12 cellular contexts compared by ENCODE assay signal in the genomic region with DNA sequence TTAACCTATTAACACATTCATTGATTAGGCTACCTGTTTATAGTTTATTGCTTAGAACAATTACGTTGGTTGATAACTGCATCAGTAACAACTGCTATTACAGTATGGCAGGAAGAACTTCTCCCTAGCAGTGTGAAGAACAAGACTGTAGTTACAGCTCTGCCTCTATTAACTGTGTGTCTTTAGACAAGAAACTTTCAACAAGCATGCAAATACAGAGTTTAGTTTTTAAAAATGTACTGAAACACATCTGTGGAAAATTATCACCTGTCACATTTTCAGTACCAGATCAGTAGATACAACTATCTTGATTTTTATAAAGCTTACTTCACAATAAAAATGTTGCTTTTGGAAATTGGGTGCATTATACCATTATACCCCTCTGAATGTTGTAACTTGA. TPM values are rescaled to one million over a fixed set of nuclear protein-coding genes. Genes with fewer than 3 reads are reported as not detected.
DNase-seq lines count a peak whose midpoint lies in the region; ATAC-seq, FAIRE-seq and TF ChIP-seq lines count a peak whose summit lies in the region.
"Had no signal": no experiment of that assay in that cellular context is flagged by ENCODE, and none has a peak within 500 bp of the region (broad histone marks: within the 10 kb centered on the region; RNA-seq: fewer than 3 reads in every experiment).

No MANE protein-coding gene starts in this region.

- H3F3A ChIP-seq in neural progenitor cell (ENCODE audit: low read depth), result peaks cover 14% of the 10 kb centered on the region

- ATAC-seq in GM19035 (IDR thresholded peaks at IDR 0.05; ENCODE audit: unreplicated experiment), result peak; percentile 73
- peak; percentile 67 for ATAC-seq in GM21825 (IDR thresholded peaks at IDR 0.05; ENCODE audit: unreplicated experiment)
- ATAC-seq in HG03095 (IDR thresholded peaks at IDR 0.05; ENCODE audit: unreplicated experiment), result peak; percentile 76
- ATAC-seq: left cardiac atrium, right cardiac atrium had no signal

- peaks cover 31% of the 10 kb centered on the region for H3K4me1 ChIP-seq in neural progenitor cell

- H3K4me3 ChIP-seq in neural progenitor cell, result no peak overlapping the region

- no peak overlapping the region for H3K4me3 Mint-ChIP-seq in neural progenitor cell

- TF ChIP-seq CTCF in neural progenitor cell (IDR thresholded peaks at IDR 0.05) (no peak), D721Med (IDR thresholded peaks at IDR 0.05; ENCODE audit: insufficient read depth, missing control alignments) (no peak)

- H2AFZ ChIP-seq in neural progenitor cell (replicated peaks), result no peak overlapping the region

- peaks cover 14% of the 10 kb centered on the region for H3K4me1 Mint-ChIP-seq in neural progenitor cell

- no peaks in the 10 kb centered on the region for H3K9me3 ChIP-seq in neural progenitor cell (ENCODE audit: low read depth)

- no peak overlapping the region for H3K4me2 ChIP-seq in neural progenitor cell

- peaks cover 2% of the 10 kb centered on the region for H3K27me3 Mint-ChIP-seq in neural progenitor cell (ENCODE audit: insufficient read depth, low read depth)

- H3K9me3 Mint-ChIP-seq in neural progenitor cell, result no peaks in the 10 kb centered on the region

- H3K79me2 ChIP-seq in neural progenitor cell (ENCODE audit: low read depth), result no peaks in the 10 kb centered on the region

- DNase-seq in epithelial cell of prostate (ENCODE audit: low read depth, low spot score), result no peak
- DNase-seq in neural progenitor cell (ENCODE audit: low spot score), result no peak
- DNase-seq in cardiac septum (ENCODE audit: low spot score), result no peak
- DNase-seq in activated CD4-positive, alpha-beta T cell treated with anti-CD3 and anti-CD28 coated beads, Interleukin-2, amount 50 U/mL, for 4 hours, result no peak
- no peak for DNase-seq in D721Med (ENCODE audit: insufficient read length, low spot score)
- DNase-seq: activated CD4-positive, alpha-beta T cell treated with anti-CD3 and anti-CD28 coated beads, Interleukin-2, amount 50 U/mL, for 1 hour; left cardiac atrium; NCI-H2227 treated with DMSO at 0.1 percent for 48 hours; right cardiac atrium had no signal

- no peaks in the 10 kb centered on the region for H3K36me3 ChIP-seq in neural progenitor cell

- no peak overlapping the region for H3K9ac ChIP-seq in neural progenitor cell

- no peaks in the 10 kb centered on the region for H3K27me3 ChIP-seq in neural progenitor cell

- no peak for FAIRE-seq in D721Med (lab: Jason Lieb, UNC)

- no peaks in the 10 kb centered on the region for H4K20me1 ChIP-seq in neural progenitor cell (ENCODE audit: low read depth)

- intact Hi-C loops in cardiac septum (cut with DNase I), result no loop called here

- peaks cover 3% of the 10 kb centered on the region for H3K36me3 Mint-ChIP-seq in neural progenitor cell

- H3K27ac Mint-ChIP-seq in neural progenitor cell, result no peak overlapping the region

- H3K27ac ChIP-seq in epithelial cell of prostate (peak overlapping the region; percentile 18), neural progenitor cell (no peak overlapping the region)

RNA-seq across cellular contexts. Expression of a gene that starts 22.2 kb away (rescaled TPM):
- total RNA-seq in neural progenitor cell (ENCODE audit: low replicate concordance) (9.3 and 14.2 TPM in 2 replicates), cardiac septum (30.5 TPM)
